Comparison of ENCODE assay signal across 2 cellular contexts in the genomic region with DNA sequence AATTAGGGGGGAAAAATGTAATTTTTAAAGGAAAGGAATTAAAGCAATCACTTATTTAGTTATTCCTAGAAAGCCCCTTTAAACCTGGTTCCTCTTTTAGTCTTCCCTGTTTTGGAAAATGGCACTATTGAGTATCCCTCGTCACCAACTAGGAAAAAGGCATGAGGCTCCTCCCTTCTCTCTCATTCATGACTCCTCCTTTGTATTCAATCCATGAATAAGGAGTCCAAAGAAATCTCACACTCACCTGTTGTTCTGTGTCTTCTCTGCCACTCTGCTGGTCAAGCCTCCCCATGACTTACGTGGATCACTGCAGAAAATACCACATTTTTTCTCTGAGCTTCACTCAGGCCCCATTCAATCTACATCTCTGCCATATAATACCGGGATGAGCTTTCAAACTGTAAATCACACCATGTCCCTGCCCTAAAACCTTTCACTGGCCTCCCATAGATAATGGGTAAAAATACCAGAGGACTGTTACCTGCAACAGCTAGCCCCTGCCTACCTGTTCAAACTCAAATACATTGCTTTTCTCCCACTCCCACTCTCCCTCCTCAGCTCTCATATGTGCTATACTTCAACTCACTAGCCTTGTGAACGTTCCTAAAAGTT.
TF ChIP-seq lines count a peak whose summit lies in the region.

No MANE protein-coding gene starts in this region.

TF ChIP-seq in GM23338, 12 proteins besides CTCF, POLR2A, EP300 and RAD21 (continues in another document):
- TF ChIP-seq REST (IDR thresholded peaks at IDR 0.05; ENCODE audit: unreplicated experiment) (no peak), CREB1 (CRISPR knock-in tag; IDR thresholded peaks at IDR 0.05; ENCODE audit: low read depth) (no peak), ZNF331 (CRISPR knock-in tag; IDR thresholded peaks at IDR 0.05; ENCODE audit: low read depth) (no peak), STAT1 (IDR thresholded peaks at IDR 0.05; ENCODE audit: unreplicated experiment) (no peak), ETS1 (IDR thresholded peaks at IDR 0.05) (no peak), EZH2 (IDR thresholded peaks at IDR 0.05; ENCODE audit: low read depth, unreplicated experiment) (no peak), JUNB (IDR thresholded peaks at IDR 0.05; ENCODE audit: unreplicated experiment) (no peak), EZH2phosphoT487 (IDR thresholded peaks at IDR 0.05; ENCODE audit: unreplicated experiment) (no peak), POLR2AphosphoS5 (IDR thresholded peaks at IDR 0.05; ENCODE audit: low read depth) (no peak), NANOG (IDR thresholded peaks at IDR 0.05; ENCODE audit: borderline replicate concordance) (no peak)

TF ChIP-seq in WTC11, 78 proteins besides CTCF, POLR2A, EP300 and RAD21 (continued from another document):
- TF ChIP-seq GRHL2 (CRISPR knock-in tag; IDR thresholded peaks at IDR 0.05; ENCODE audit: insufficient replicate concordance, severe bottlenecking) (no peak), GTF2I (CRISPR knock-in tag; conservative IDR thresholded peaks at IDR 0.05) (no peak), STAT6 (CRISPR knock-in tag; conservative IDR thresholded peaks at IDR 0.05; ENCODE audit: low read depth) (no peak)
- TF ChIP-seq, protein P1, sequence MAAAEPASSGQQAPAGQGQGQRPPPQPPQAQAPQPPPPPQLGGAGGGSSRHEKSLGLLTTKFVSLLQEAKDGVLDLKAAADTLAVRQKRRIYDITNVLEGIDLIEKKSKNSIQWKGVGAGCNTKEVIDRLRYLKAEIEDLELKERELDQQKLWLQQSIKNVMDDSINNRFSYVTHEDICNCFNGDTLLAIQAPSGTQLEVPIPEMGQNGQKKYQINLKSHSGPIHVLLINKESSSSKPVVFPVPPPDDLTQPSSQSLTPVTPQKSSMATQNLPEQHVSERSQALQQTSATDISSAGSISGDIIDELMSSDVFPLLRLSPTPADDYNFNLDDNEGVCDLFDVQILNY (CRISPR knock-in tag; IDR thresholded peaks at IDR 0.05): no peak
- TF ChIP-seq, protein P2, sequence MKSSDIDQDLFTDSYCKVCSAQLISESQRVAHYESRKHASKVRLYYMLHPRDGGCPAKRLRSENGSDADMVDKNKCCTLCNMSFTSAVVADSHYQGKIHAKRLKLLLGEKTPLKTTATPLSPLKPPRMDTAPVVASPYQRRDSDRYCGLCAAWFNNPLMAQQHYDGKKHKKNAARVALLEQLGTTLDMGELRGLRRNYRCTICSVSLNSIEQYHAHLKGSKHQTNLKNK (CRISPR knock-in tag; IDR thresholded peaks at IDR 0.05): no peak
